In genomic region chr11:111978028-111978771, GRCh38 we compare ENCODE assay signal across 8 cellular contexts. TPM values are rescaled to one million over a fixed set of nuclear protein-coding genes. Genes with fewer than 3 reads are reported as not detected.
DNase-seq lines count a peak whose midpoint lies in the region; ATAC-seq lines count a peak whose summit lies in the region.

No MANE protein-coding gene starts in this region.

- peak overlapping the region; percentile 67 to 79 (median 75) for H3K9ac ChIP-seq in skeletal muscle tissue (ENCODE audit: low read depth in 1 of 3, low read length in 3 of 3)

- H3K4me1 Mint-ChIP-seq in CD8-positive, alpha-beta memory T cell: peaks cover 7 to 13% (median 7%) of the 10 kb centered on the region in 3 donors
- peaks cover 7% of the 10 kb centered on the region for H3K4me1 Mint-ChIP-seq in central memory CD8-positive, alpha-beta T cell

- peaks cover 5% of the 10 kb centered on the region for H3K4me1 ChIP-seq in CD8-positive, alpha-beta memory T cell (ENCODE audit: insufficient read depth, low read length)
- peaks cover 20 to 38% (median 26%) of the 10 kb centered on the region in 3 donors for H3K4me1 ChIP-seq in skeletal muscle tissue (ENCODE audit: control insufficient read depth in 3 of 3, insufficient read depth in 3 of 3, low read length in 3 of 3)

- H3K4me3 Mint-ChIP-seq in CD8-positive, alpha-beta memory T cell: peak overlapping the region; percentile 4 to 85 (median 75)
- peak overlapping the region; percentile 47 for H3K4me3 Mint-ChIP-seq in central memory CD8-positive, alpha-beta T cell

- POLR2A ChIA-PET in CD8-positive, alpha-beta memory T cell (lab: Charles Lee): no interaction called here

- H3K36me3 ChIP-seq in CD8-positive, alpha-beta memory T cell (ENCODE audit: insufficient read depth, low read length): no peaks in the 10 kb centered on the region
- peaks cover 0 to 12% (median 0%) of the 10 kb centered on the region in 3 donors for H3K36me3 ChIP-seq in skeletal muscle tissue (ENCODE audit: control insufficient read depth in 3 of 3, insufficient read depth in 3 of 3, low read length in 3 of 3)

- H3K27ac Mint-ChIP-seq in CD8-positive, alpha-beta memory T cell: peak overlapping the region in 2 of 8 donors; percentile 47 to 52
- H3K27ac Mint-ChIP-seq in central memory CD8-positive, alpha-beta T cell (ENCODE audit: low read depth): no peak overlapping the region

- H3K9me3 Mint-ChIP-seq in CD8-positive, alpha-beta memory T cell: no peaks in the 10 kb centered on the region
- H3K9me3 Mint-ChIP-seq in central memory CD8-positive, alpha-beta T cell: no peaks in the 10 kb centered on the region

- no peak overlapping the region for H3K4me3 ChIP-seq in CD8-positive, alpha-beta memory T cell (ENCODE audit: low read length)
- H3K4me3 ChIP-seq in skeletal muscle tissue (ENCODE audit: low read length in 3 of 3): peak overlapping the region; percentile 73 to 78 (median 77)

- no peaks in the 10 kb centered on the region for H3K9me3 ChIP-seq in CD8-positive, alpha-beta memory T cell (ENCODE audit: low read length)
- no peaks in the 10 kb centered on the region for H3K9me3 ChIP-seq in skeletal muscle tissue (ENCODE audit: control insufficient read depth in 3 of 3, low read length in 3 of 3)

- peaks cover 6% of the 10 kb centered on the region for H3K27me3 ChIP-seq in CD8-positive, alpha-beta memory T cell (ENCODE audit: insufficient read depth, low read length, poor library complexity, severe bottlenecking)
- no peaks in the 10 kb centered on the region for H3K27me3 ChIP-seq in skeletal muscle tissue (ENCODE audit: control insufficient read depth in 3 of 3, insufficient read depth in 3 of 3, low read length in 3 of 3)

- peaks cover 19 to 24% of the 10 kb centered on the region in 2 donors for H3K27me3 Mint-ChIP-seq in CD8-positive, alpha-beta memory T cell
- H3K27me3 Mint-ChIP-seq in central memory CD8-positive, alpha-beta T cell: peaks cover 37% of the 10 kb centered on the region

- CTCF ChIA-PET in CD8-positive, alpha-beta memory T cell (lab: Charles Lee): interaction anchor here (1.4 kb wide), 1 partner anchor 42 kb away, joined by 3 read pairs; no protein-coding TSS in a partner anchor

- no peak for ATAC-seq in central memory CD8-positive, alpha-beta T cell (replicated peaks; ENCODE audit: extremely low read depth, poor library complexity, severe bottlenecking)
- no peak for ATAC-seq in HG02642 (IDR thresholded peaks at IDR 0.05; ENCODE audit: poor library complexity, unreplicated experiment)
- ATAC-seq in HG02981 (IDR thresholded peaks at IDR 0.05; ENCODE audit: unreplicated experiment): no peak
- ATAC-seq in GM21360 (IDR thresholded peaks at IDR 0.05; ENCODE audit: unreplicated experiment): no peak

- peaks cover 0 to 3% (median 0%) of the 10 kb centered on the region in 3 donors for H3K36me3 Mint-ChIP-seq in CD8-positive, alpha-beta memory T cell
- peaks cover 1% of the 10 kb centered on the region for H3K36me3 Mint-ChIP-seq in central memory CD8-positive, alpha-beta T cell (ENCODE audit: insufficient read depth)

- H3K27ac ChIP-seq in CD8-positive, alpha-beta memory T cell (ENCODE audit: low read depth, low read length): no peak overlapping the region
- no peak overlapping the region for H3K27ac ChIP-seq in skeletal muscle tissue (ENCODE audit: low read depth, low read length)

- DNase-seq in CD8-positive, alpha-beta memory T cell: no peak
- DNase-seq in NCI-H526 treated with DMSO at 0.1 percent for 48 hours (lab: John Stamatoyannopoulos, UW) (peak; percentile 80), inferior parietal cortex (ENCODE audit: extremely low spot score) (peak; percentile 91)
- no peak for DNase-seq in central memory CD8-positive, alpha-beta T cell (ENCODE audit: low spot score in 2 of 2)

RNA-seq across cellular contexts. Expression of gene DIXDC1, which starts 41.1 kb away (rescaled TPM):
- 10 to 100 TPM; 11.3 to 12.7 TPM for total RNA-seq in CD8-positive, alpha-beta memory T cell
- polyA plus RNA-seq in CD8-positive, alpha-beta memory T cell: 2.4 TPM
- total RNA-seq in skeletal muscle tissue: 23.0 TPM

RNA-seq across cellular contexts. Expression of gene DLAT, which starts 47.0 kb away (rescaled TPM):
- 10 to 100 TPM; 61.1 to 62.2 TPM for total RNA-seq in CD8-positive, alpha-beta memory T cell
- 22.1 TPM for polyA plus RNA-seq in CD8-positive, alpha-beta memory T cell
- 37.6 TPM for total RNA-seq in skeletal muscle tissue

RNA-seq across cellular contexts. Expression of gene C11orf52, which starts 59.5 kb away (rescaled TPM):
- total RNA-seq in CD8-positive, alpha-beta memory T cell: not detected
- not detected for polyA plus RNA-seq in CD8-positive, alpha-beta memory T cell
- total RNA-seq in skeletal muscle tissue: 0.52 TPM

Comparison
In these comparisons a context has a peak if more than half of its experiments do, and no peak if none do; other contexts are left out.
1. DNase-seq: peak in NCI-H526 treated with DMSO at 0.1 percent for 48 hours (single experiment) and inferior parietal cortex (single experiment); none in CD8-positive, alpha-beta memory T cell (0 of 5) and central memory CD8-positive, alpha-beta T cell (0 of 2).